ENCODE assay signal across 27 cellular contexts in the genomic region with DNA sequence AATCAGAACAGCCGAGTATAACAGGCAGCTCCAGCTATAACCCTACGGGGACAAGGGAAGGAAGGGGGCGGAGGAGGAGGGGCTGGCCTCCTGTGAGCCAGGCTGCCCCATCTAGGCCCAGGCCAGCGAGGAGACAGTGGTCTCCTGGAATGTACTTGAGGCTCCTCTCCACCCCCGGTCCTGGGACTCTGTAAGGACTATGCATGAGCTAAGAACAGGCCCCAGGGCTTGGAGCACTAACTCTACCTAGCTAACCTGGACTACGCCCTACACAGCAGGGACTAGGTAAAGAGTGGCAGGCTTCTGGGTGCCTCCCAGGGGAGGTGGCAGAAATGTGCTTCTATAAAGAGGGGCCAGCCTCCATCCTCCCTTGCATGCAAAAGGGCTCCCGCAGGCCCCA. TPM values are rescaled to one million over a fixed set of nuclear protein-coding genes. Genes with fewer than 3 reads are reported as not detected.
"Had no signal": no experiment of that assay in that cellular context is flagged by ENCODE, and none has a peak within 500 bp of the region (broad histone marks: within the 10 kb centered on the region; RNA-seq: fewer than 3 reads in every experiment).

No MANE protein-coding gene starts in this region.

- DNase-seq: cortex of kidney; effector CD4-positive, alpha-beta T cell; foreskin fibroblast; gastrocnemius medialis; head of caudate nucleus; left cardiac atrium; left lung; mesenchymal stem cell; mucosa of descending colon; naive B cell; pancreas; right lobe of liver; small intestine; stimulated activated CD4-positive, alpha-beta T cell treated with anti-CD3 and anti-CD28 coated beads, Interleukin-15, amount 100 ng/mL, for 24 hours; stimulated activated CD4-positive, alpha-beta T cell treated with anti-CD3 and anti-CD28 coated beads, Interleukin-2, amount 100 ng/mL, for 48 hours; stimulated activated naive B cell treated with anti-CD40 and anti-IgM and Interleukin-4, amounts not matched to agents 10 μg/mL and 1 μg/mL and 100 μg/mL, for 72 hours; upper lobe of right lung; uterus had no signal

- H3K4me1 ChIP-seq: gastrocnemius medialis, pancreas, right lobe of liver, upper lobe of right lung, uterus had no signal

- H3K4me3 ChIP-seq: gastrocnemius medialis, left lung, mucosa of descending colon, pancreas, right lobe of liver, thoracic aorta, tibial nerve, upper lobe of right lung, uterus had no signal

- H3K27me3 ChIP-seq: pancreas, uterus had no signal

- ATAC-seq: gastrocnemius medialis; left cardiac atrium; left lung; mucosa of descending colon; pancreas; right lobe of liver; stimulated activated naive B cell treated with anti-CD40 and anti-IgM and Interleukin-4, amounts not matched to agents 10 μg/mL and 1 μg/mL and 100 μg/mL, for 72 hours; upper lobe of right lung had no signal

- H3K9me3 ChIP-seq: gastrocnemius medialis, left lung, mucosa of descending colon, neutrophil, pancreas, right lobe of liver, thoracic aorta, tibial nerve, upper lobe of right lung, uterus had no signal

- H3K27ac ChIP-seq: gastrocnemius medialis, left lung, neutrophil, pancreas, right lobe of liver, thoracic aorta, tibial nerve, upper lobe of right lung, uterus had no signal

- H3K36me3 ChIP-seq: gastrocnemius medialis, left lung, neutrophil, pancreas, right lobe of liver, tibial nerve, upper lobe of right lung, uterus had no signal

RNA-seq across cellular contexts. Expression of a gene that starts 8.9 kb away (rescaled TPM):
- total RNA-seq: dermis microvascular lymphatic vessel endothelial cell, lung microvascular endothelial cell had no signal

RNA-seq across cellular contexts. Expression of a gene that starts 39.4 kb away (rescaled TPM):
- total RNA-seq: dermis microvascular lymphatic vessel endothelial cell, glomerular endothelial cell, kidney epithelial cell, lung microvascular endothelial cell, mesothelial cell of epicardium, progenitor cell of endocrine pancreas had no signal

RNA-seq across cellular contexts. Expression of a gene that starts 55.8 kb away (rescaled TPM):
- total RNA-seq: dermis microvascular lymphatic vessel endothelial cell, glomerular endothelial cell, kidney epithelial cell, lung microvascular endothelial cell, right lobe of liver had no signal
